In the genomic region with DNA sequence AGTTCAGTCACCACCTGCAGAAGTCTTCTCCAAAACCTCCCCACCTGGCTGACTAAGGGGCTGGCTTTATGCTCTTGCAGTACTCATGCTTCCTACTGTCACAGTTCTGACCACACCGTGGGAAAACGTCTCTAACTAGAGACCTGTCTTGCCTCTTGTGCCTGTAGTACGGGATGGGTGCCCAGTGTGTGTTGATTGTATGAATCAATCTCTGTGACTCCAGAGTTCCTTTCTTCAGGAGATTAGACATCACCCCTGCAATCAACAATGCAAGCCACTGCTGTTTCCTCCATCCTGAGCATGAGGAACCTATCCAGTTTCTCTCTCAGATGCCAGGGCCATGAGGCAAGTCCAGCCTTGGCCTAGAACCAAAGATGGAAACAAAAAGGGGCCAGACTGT, we compare ENCODE assay signal across 20 cellular contexts.
DNase-seq lines count a peak whose midpoint lies in the region; ATAC-seq and TF ChIP-seq lines count a peak whose summit lies in the region.
"Had no signal": no experiment of that assay in that cellular context is flagged by ENCODE, and none has a peak within 500 bp of the region (broad histone marks: within the 10 kb centered on the region; RNA-seq: fewer than 3 reads in every experiment).

No MANE protein-coding gene starts in this region.

- H3K79me2 ChIP-seq in PC-3 (ENCODE audit: low read length) (no peaks in the 10 kb centered on the region), osteoblast (ENCODE audit: insufficient read depth, low read length) (no peaks in the 10 kb centered on the region)

- DNase-seq in EL (peak; percentile 8), PC-3 (peak; percentile 99), osteoblast (ENCODE audit: insufficient read length, low spot score, missing footprints) (peak; percentile 77)
- DNase-seq: CD8-positive, alpha-beta T cell; DMS79 treated with DMSO at 0.1 percent for 48 hours; GDM1; HFFc6; NCI-H1436; NCI-H2029; NCI-H2171 treated with DMSO at 0.1 percent for 48 hours; NCI-H510A treated with DMSO at 0.1 percent for 48 hours; NCI-H82; Right ventricle myocardium superior had no signal

- H3K9me2 ChIP-seq in PC-3 (replicated peaks; ENCODE audit: low read length): no peaks in the 10 kb centered on the region

- intact Hi-C loops in PC-3 (cut with micrococcal nuclease): loop anchor here (2.0 kb wide), 1 partner anchor 55 kb away; no protein-coding TSS in a partner anchor

- TF ChIP-seq CTCF in PC-3 (conservative IDR thresholded peaks at IDR 0.05; ENCODE audit: low read depth, low read length) (no peak), osteoblast (IDR thresholded peaks at IDR 0.05; ENCODE audit: extremely low read depth, low read depth, low read length) (no peak)

- H3K4me2 ChIP-seq in PC-3 (ENCODE audit: low read length) (peak overlapping the region; percentile 27), osteoblast (ENCODE audit: insufficient read depth, low read length) (no peak overlapping the region)

- CTCF ChIA-PET in PC-3 (lab: Charles Lee): interaction anchor here (1.3 kb wide), 1 partner anchor 186 kb away, joined by 4 read pairs; no protein-coding TSS in a partner anchor

- no peaks in the 10 kb centered on the region for H3F3A ChIP-seq in PC-3 (ENCODE audit: low read length, unreplicated experiment)

- H3K9ac ChIP-seq in PC-3 (ENCODE audit: low read length): peak overlapping the region; percentile 37; the same call in 1 of the 2 replicates

- no peaks in the 10 kb centered on the region for H4K20me1 ChIP-seq in PC-3 (ENCODE audit: low read length)
- no peaks in the 10 kb centered on the region for H4K20me1 ChIP-seq in osteoblast (ENCODE audit: insufficient read depth, low read length)

- H3K36me3 ChIP-seq in PC-3 (ENCODE audit: low read depth, low read length) (no peaks in the 10 kb centered on the region), osteoblast (ENCODE audit: insufficient read depth, low read length) (no peaks in the 10 kb centered on the region)
- H3K36me3 ChIP-seq: BE2C had no signal

- H2AFZ ChIP-seq in PC-3 (ENCODE audit: low read length) (no peak overlapping the region), osteoblast (ENCODE audit: low read length) (no peak overlapping the region)

- BruUV-seq in PC-3 (replicated peaks; lab: Mats Ljungman, UMichigan): no TSS peak

- H3K9me3 ChIP-seq in PC-3 (ENCODE audit: low read length): no peaks in the 10 kb centered on the region
- no peaks in the 10 kb centered on the region for H3K9me3 ChIP-seq in osteoblast (ENCODE audit: low read depth, low read length)
- H3K9me3 ChIP-seq: BE2C had no signal

- ATAC-seq in PC-3 (peak; percentile 79), esophagus mucosa (peak; percentile 86), HG02840 (IDR thresholded peaks at IDR 0.05; ENCODE audit: low FRiP score, unreplicated experiment) (no peak), HG02798 (IDR thresholded peaks at IDR 0.05; ENCODE audit: poor library complexity, unreplicated experiment) (no peak), GM21360 (IDR thresholded peaks at IDR 0.05; ENCODE audit: unreplicated experiment) (no peak)
- ATAC-seq: CD8-positive, alpha-beta T cell; GM12878 had no signal

- peak overlapping the region; percentile 78 for H3K27ac ChIP-seq in PC-3 (ENCODE audit: low read length)
- no peak overlapping the region for H3K27ac ChIP-seq in osteoblast (ENCODE audit: low read depth, low read length)
- H3K27ac ChIP-seq: SK-N-MC had no signal

- H3K27me3 ChIP-seq in PC-3 (ENCODE audit: low read length) (no peaks in the 10 kb centered on the region), osteoblast (ENCODE audit: insufficient read depth, low read length) (peaks cover 27% of the 10 kb centered on the region)
- H3K27me3 ChIP-seq: BE2C had no signal

- POLR2A ChIA-PET in PC-3 (lab: Charles Lee; ENCODE audit: unreplicated experiment): interaction anchor here (0.7 kb wide), 1 partner anchor 186 kb away, joined by 3 read pairs; no protein-coding TSS in a partner anchor

- H3K4me3 ChIP-seq in PC-3 (ENCODE audit: low read length) (no peak overlapping the region), osteoblast (ENCODE audit: insufficient read depth, low read length) (no peak overlapping the region)
- H3K4me3 ChIP-seq: GM12878, SK-N-MC had no signal

- peaks cover 44% of the 10 kb centered on the region for H3K4me1 ChIP-seq in PC-3 (ENCODE audit: insufficient read depth, low read length)
- peaks cover 3% of the 10 kb centered on the region for H3K4me1 ChIP-seq in osteoblast (ENCODE audit: insufficient read depth, low read length)

Comparison
In these comparisons a context has a peak if more than half of its experiments do, and no peak if none do; other contexts are left out.
1. DNase-seq: peak in every context shown above with its lines; median percentile 99 in PC-3; 77 in osteoblast; 8 in EL.
2. ATAC-seq: peak in PC-3 (single experiment) and esophagus mucosa (single experiment); none in HG02840 (single experiment), HG02798 (single experiment) and GM21360 (single experiment).